ENCODE assay signal across 10 cellular contexts in the genomic region with DNA sequence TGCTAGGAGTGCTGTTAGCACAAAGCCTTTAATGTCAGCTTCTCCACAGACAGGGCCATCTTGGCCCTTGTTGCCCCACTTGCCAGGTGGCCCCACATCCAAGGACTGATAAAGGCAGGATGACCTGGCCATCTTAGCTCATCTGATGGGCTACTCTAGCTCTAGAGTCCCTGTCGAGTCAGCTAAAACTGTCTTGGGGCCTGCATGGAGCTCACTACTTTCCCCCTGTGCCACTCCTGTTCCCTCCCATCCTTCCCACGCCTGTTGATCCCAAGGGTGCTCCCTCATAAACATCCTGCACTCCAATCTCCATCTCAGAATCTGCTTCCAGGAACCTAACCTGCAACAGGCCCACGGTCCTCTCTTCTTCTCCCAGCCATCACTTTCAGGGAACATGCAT. TPM values are rescaled to one million over a fixed set of nuclear protein-coding genes. Genes with fewer than 3 reads are reported as not detected.
DNase-seq lines count a peak whose midpoint lies in the region; ATAC-seq and TF ChIP-seq lines count a peak whose summit lies in the region.
"Had no signal": no experiment of that assay in that cellular context is flagged by ENCODE, and none has a peak within 500 bp of the region (broad histone marks: within the 10 kb centered on the region; RNA-seq: fewer than 3 reads in every experiment).

No MANE protein-coding gene starts in this region.

- TF ChIP-seq POLR2A in IMR-90 (IDR thresholded peaks at IDR 0.05; ENCODE audit: low read depth, low read length) = no peak

- H2AK5ac ChIP-seq in IMR-90 (ENCODE audit: low read depth, low read length) = no peak overlapping the region

- intact Hi-C loops in IMR-90 (cut with micrococcal nuclease) = no loop called here

- in situ Hi-C loops in IMR-90 (cut with MboI; ENCODE audit: low sequenced_read_pairs) = no loop called here

- no peaks in the 10 kb centered on the region for H3K27me3 ChIP-seq in BLaER1 treated with 17β-estradiol and CSF1 and Interleukin-3, amounts not matched to agents 10 nM and 100 nM
- H3K27me3 ChIP-seq in IMR-90 (ENCODE audit: control insufficient read depth, insufficient read depth, low read length) = peaks cover 13% of the 10 kb centered on the region
- H3K27me3 ChIP-seq in osteoblast (ENCODE audit: insufficient read depth, low read length) = no peaks in the 10 kb centered on the region

- no peak for TF ChIP-seq RAD21 in IMR-90 (IDR thresholded peaks at IDR 0.05; ENCODE audit: low read length)

- H2BK15ac ChIP-seq in IMR-90 (ENCODE audit: low read depth, low read length) = no peak overlapping the region

- H3K36me3 ChIP-seq in BLaER1 treated with 17β-estradiol and CSF1 and Interleukin-3, amounts not matched to agents 10 nM and 100 nM = peaks cover 2 to 29% (median 22%) of the 10 kb centered on the region in 11 experiments; a peak in 21 of 22 replicates
- H3K36me3 ChIP-seq in IMR-90 (ENCODE audit: control insufficient read depth, insufficient read depth, low read length) (no peaks in the 10 kb centered on the region), osteoblast (ENCODE audit: insufficient read depth, low read length) (no peaks in the 10 kb centered on the region)
- H3K36me3 ChIP-seq: HAP-1 had no signal

- H4K5ac ChIP-seq in IMR-90 (ENCODE audit: low read depth, low read length) = peak overlapping the region; percentile 67; the same call in 1 of the 2 replicates

- ATAC-seq in IMR-90 (ENCODE audit: low read depth) = no peak
- ATAC-seq in GM18519 (IDR thresholded peaks at IDR 0.05; ENCODE audit: low FRiP score, unreplicated experiment) = no peak

- no peak overlapping the region for H3K56ac ChIP-seq in IMR-90 (ENCODE audit: extremely low read depth, insufficient read depth, low read length)

- peak overlapping the region; percentile 20 to 76; a peak in 3 of 4 replicates for H4K8ac ChIP-seq in IMR-90 (ENCODE audit: low read depth in 2 of 2, low read length in 2 of 2)

- peak overlapping the region; percentile 30 for H3K4ac ChIP-seq in IMR-90 (ENCODE audit: low read depth, low read length)

- TF ChIP-seq CTCF in IMR-90 (conservative IDR thresholded peaks at IDR 0.05; ENCODE audit: low read depth, low read length) = no peak
- TF ChIP-seq CTCF in coronary artery (IDR thresholded peaks at IDR 0.05) = no peak
- no peak for TF ChIP-seq CTCF in osteoblast (IDR thresholded peaks at IDR 0.05; ENCODE audit: extremely low read depth, low read depth, low read length)

- peaks cover 32 to 47% (median 44%) of the 10 kb centered on the region in 10 experiments for H3K4me1 ChIP-seq in BLaER1 treated with 17β-estradiol and CSF1 and Interleukin-3, amounts not matched to agents 10 nM and 100 nM
- H3K4me1 ChIP-seq in IMR-90 (ENCODE audit: control insufficient read depth, insufficient read depth, low read length) = peaks cover 5% of the 10 kb centered on the region; the same call in 1 of the 2 replicates
- peaks cover 20% of the 10 kb centered on the region for H3K4me1 ChIP-seq in osteoblast (ENCODE audit: insufficient read depth, low read length)

- H2AK9ac ChIP-seq in IMR-90 (replicated peaks; ENCODE audit: low read depth, low read length, poor library complexity) = peak overlapping the region; percentile 57

- peaks cover 0 to 25% (median 8%) of the 10 kb centered on the region in 11 experiments; a peak in 9 of 22 replicates for H4K20me1 ChIP-seq in BLaER1 treated with 17β-estradiol and CSF1 and Interleukin-3, amounts not matched to agents 10 nM and 100 nM
- H4K20me1 ChIP-seq in IMR-90 (ENCODE audit: insufficient read depth, low read length) (no peaks in the 10 kb centered on the region), osteoblast (ENCODE audit: insufficient read depth, low read length) (no peaks in the 10 kb centered on the region)

- peak overlapping the region; percentile 69; the same call in 1 of the 2 replicates for H3K14ac ChIP-seq in IMR-90 (replicated peaks; ENCODE audit: low read depth, low read length)

- CTCF ChIA-PET in IMR-90 (lab: Yijun Ruan, JAX) = no interaction called here

- peaks cover 7% of the 10 kb centered on the region for H3K9me1 ChIP-seq in IMR-90 (ENCODE audit: insufficient read depth, low read length)

- no peak for DNase-seq in IMR-90
- DNase-seq in coronary artery (ENCODE audit: low spot score) = no peak
- DNase-seq in osteoblast (ENCODE audit: insufficient read length, low spot score, missing footprints) = no peak
- DNase-seq in NCI-H2196 (lab: John Stamatoyannopoulos, UW; ENCODE audit: unreplicated experiment) = no peak
- no peak for DNase-seq in NCI-H146 treated with DMSO at 0.1 percent for 48 hours (lab: John Stamatoyannopoulos, UW; ENCODE audit: unreplicated experiment)
- DNase-seq in RKO (ENCODE audit: low spot score) = no peak
- DNase-seq: amniotic stem cell had no signal

- H3K4me3 ChIP-seq in BLaER1 treated with 17β-estradiol and CSF1 and Interleukin-3, amounts not matched to agents 10 nM and 100 nM = peak overlapping the region; percentile 61 to 86 (median 80); a peak in 19 of 20 replicates
- H3K4me3 ChIP-seq in IMR-90 (ENCODE audit: insufficient read depth, low read depth, low read length) (no peak overlapping the region), coronary artery (peak overlapping the region; percentile 73), osteoblast (ENCODE audit: insufficient read depth, low read length) (peak overlapping the region; percentile 71)

- peaks cover 20% of the 10 kb centered on the region for H3K79me2 ChIP-seq in osteoblast (ENCODE audit: insufficient read depth, low read length)

- H3K9ac ChIP-seq in BLaER1 treated with 17β-estradiol and CSF1 and Interleukin-3, amounts not matched to agents 10 nM and 100 nM = peak overlapping the region; percentile 88 to 99 (median 97); a peak in 21 of 22 replicates
- no peak overlapping the region for H3K9ac ChIP-seq in IMR-90 (ENCODE audit: low read depth, low read length)

- peaks cover 0 to 5% (median 0%) of the 10 kb centered on the region in 11 experiments; a peak in 2 of 22 replicates for H3K9me3 ChIP-seq in BLaER1 treated with 17β-estradiol and CSF1 and Interleukin-3, amounts not matched to agents 10 nM and 100 nM (replicated peaks in 1 of 11)
- no peaks in the 10 kb centered on the region for H3K9me3 ChIP-seq in IMR-90 (ENCODE audit: control insufficient read depth, insufficient read depth, low read length)
- no peaks in the 10 kb centered on the region for H3K9me3 ChIP-seq in osteoblast (ENCODE audit: low read depth, low read length)
- H3K9me3 ChIP-seq: HAP-1 had no signal

- H2BK20ac ChIP-seq in IMR-90 (ENCODE audit: low read depth, low read length) = no peak overlapping the region

- dilution Hi-C loops in IMR-90 (cut with HindIII; ENCODE audit: low sequenced_read_pairs, unreplicated experiment) = no loop called here

- 87% methylated on average over 3 of the region's 3 CpGs; no CpG with 5 or more reads in 1 of the 2 experiments for WGBS in IMR-90 (ENCODE audit: extremely low coverage in 2 of 2, insufficient read length in 1 of 2), 2 experiments

- peak overlapping the region; percentile 82 to 97 (median 89) for H3K4me2 ChIP-seq in BLaER1 treated with 17β-estradiol and CSF1 and Interleukin-3, amounts not matched to agents 10 nM and 100 nM
- H3K4me2 ChIP-seq in IMR-90 (ENCODE audit: low read depth, low read length) (no peak overlapping the region), osteoblast (ENCODE audit: insufficient read depth, low read length) (peak overlapping the region; percentile 86)

- no peak overlapping the region for H2BK120ac ChIP-seq in IMR-90 (ENCODE audit: low read depth, low read length)

- H3K23ac ChIP-seq in IMR-90 (ENCODE audit: low read depth, low read length) = peak overlapping the region; percentile 42

- BruUV-seq in IMR-90 (replicated peaks; lab: Mats Ljungman, UMichigan) = no TSS peak

- POLR2A ChIA-PET in IMR-90 (lab: Charles Lee; ENCODE audit: unreplicated experiment) = no interaction called here

- H2BK5ac ChIP-seq in IMR-90 (ENCODE audit: low read depth, low read length, poor library complexity, severe bottlenecking) = no peak overlapping the region

- no peaks in the 10 kb centered on the region for H3K79me1 ChIP-seq in IMR-90 (ENCODE audit: low read depth in 1 of 2, low read length in 2 of 2)

- H4K91ac ChIP-seq in IMR-90 (ENCODE audit: insufficient read depth, low read depth, low read length) = no peak overlapping the region

- H2AFZ ChIP-seq in IMR-90 (replicated peaks; ENCODE audit: low read length, poor library complexity) (peak overlapping the region; percentile 90), osteoblast (ENCODE audit: low read length) (peak overlapping the region; percentile 88)

- H3K18ac ChIP-seq in IMR-90 (ENCODE audit: low read depth, low read length) = no peak overlapping the region

- H3K27ac ChIP-seq in BLaER1 treated with 17β-estradiol and CSF1 and Interleukin-3, amounts not matched to agents 10 nM and 100 nM = peak overlapping the region in 10 of 11 experiments; percentile 85 to 98 (median 96); a peak in 20 of 22 replicates
- H3K27ac ChIP-seq in IMR-90 (ENCODE audit: insufficient read depth, low read length) = no peak overlapping the region
- peak overlapping the region; percentile 83 to 86 for H3K27ac ChIP-seq in coronary artery
- H3K27ac ChIP-seq in osteoblast (ENCODE audit: low read depth, low read length) = peak overlapping the region; percentile 68

TF ChIP-seq in IMR-90, 13 proteins besides CTCF, POLR2A, EP300 and RAD21 (continues in another document):
- TF ChIP-seq MXI1 (IDR thresholded peaks at IDR 0.05; ENCODE audit: borderline replicate concordance, low read depth, low read length) (no peak), MAZ (IDR thresholded peaks at IDR 0.05; ENCODE audit: borderline replicate concordance, low read depth, low read length) (no peak)

RNA-seq across cellular contexts. Expression of a gene that starts 0.7 kb away (rescaled TPM):
- total RNA-seq in IMR-90 (2012; rRNA removed) = 3.1 and 3.4 TPM in 2 replicates
- 3.2 and 3.8 TPM in 2 replicates for polyA plus RNA-seq in IMR-90 (2012; rRNA removed)
- 0.90 and 4.0 TPM in 2 replicates for polyA plus RNA-seq in IMR-90 (2012; cell fraction: cytosol; rRNA removed)
- 2.0 and 2.5 TPM in 2 replicates for polyA plus RNA-seq in IMR-90 (2012; cell fraction: nucleus; rRNA removed; ENCODE audit: low replicate concordance)
- 73.5 and 74.0 TPM in 2 replicates for total RNA-seq in osteoblast

RNA-seq across cellular contexts. Expression of a gene that starts 31.4 kb away (rescaled TPM):
- not detected in 2 replicates for total RNA-seq in IMR-90 (2012; rRNA removed)
- polyA plus RNA-seq in IMR-90 (2012; rRNA removed) = not detected in 2 replicates
- polyA plus RNA-seq in IMR-90 (2012; cell fraction: cytosol; rRNA removed) = not detected in 2 replicates
- polyA plus RNA-seq in IMR-90 (2012; cell fraction: nucleus; rRNA removed; ENCODE audit: low replicate concordance) = not detected in 2 replicates
- not detected in 2 replicates for total RNA-seq in osteoblast

RNA-seq across cellular contexts. Expression of a gene that starts 48.6 kb away (rescaled TPM):
- total RNA-seq in IMR-90 (2012; rRNA removed) (10.9 and 28.6 TPM in 2 replicates), osteoblast (42.1 and 44.2 TPM in 2 replicates)
- polyA plus RNA-seq in IMR-90 (2012; rRNA removed) = 40.0 and 42.7 TPM in 2 replicates
- polyA plus RNA-seq in IMR-90 (2012; cell fraction: cytosol; rRNA removed) = 4.6 and 8.0 TPM in 2 replicates
- 94.9 and 117 TPM in 2 replicates for polyA plus RNA-seq in IMR-90 (2012; cell fraction: nucleus; rRNA removed; ENCODE audit: low replicate concordance)

Comparison
In these comparisons a context has a peak if more than half of its experiments do, and no peak if none do; other contexts are left out.
1. RNA of a gene that starts 0.7 kb away (total RNA-seq): 73.5 to 74.0 TPM in osteoblast; 3.1 to 3.4 TPM in IMR-90; every median in the first group is over 10 times any median in the second.